In the genomic region with DNA sequence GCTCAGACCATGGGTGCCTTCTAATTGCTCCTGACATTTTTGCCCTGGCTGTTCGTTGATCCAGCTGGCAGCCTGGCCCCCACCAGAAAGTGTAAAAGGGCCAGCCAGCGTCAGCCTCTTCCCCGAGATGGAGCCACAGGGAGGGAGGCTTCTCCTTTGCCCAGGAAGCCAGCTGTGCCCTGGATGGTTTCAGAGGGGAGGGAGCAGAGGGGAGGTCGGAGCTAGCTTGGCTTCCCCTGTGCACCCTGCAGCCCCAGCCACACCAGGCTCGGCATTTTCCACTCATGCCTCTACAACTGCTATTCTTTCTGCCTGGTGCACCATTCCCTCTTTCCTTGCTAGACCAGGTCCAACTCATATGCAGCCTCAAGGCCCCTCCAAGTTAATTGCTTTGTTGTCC, we compare ENCODE assay signal across 1 cellular context. TPM values are rescaled to one million over a fixed set of nuclear protein-coding genes. Genes with fewer than 3 reads are reported as not detected.
"Had no signal": no experiment of that assay in that cellular context is flagged by ENCODE, and none has a peak within 500 bp of the region (broad histone marks: within the 10 kb centered on the region; RNA-seq: fewer than 3 reads in every experiment).

No MANE protein-coding gene starts in this region.

RNA-seq across cellular contexts. Expression of a gene that starts 56.4 kb away (rescaled TPM):
- total RNA-seq: GM12878 had no signal
- polyA plus RNA-seq: GM12878 had no signal
